ENCODE assay signal across 1 cellular context in genomic region chr3:4984511-4984864, GRCh38.
A peak's percentile ranks its signal among the peaks of the same experiment; 100 is the strongest.
TF ChIP-seq lines count a peak whose summit lies in the region.

No MANE protein-coding gene starts in this region.

TF ChIP-seq in K562, 482 proteins besides CTCF, POLR2A, EP300 and RAD21 (continued from another document):
- no peak for TF ChIP-seq ZNF316 (IDR thresholded peaks at IDR 0.05)
- no peak for TF ChIP-seq ZNF311 (CRISPR knock-in tag; IDR thresholded peaks at IDR 0.05)
- TF ChIP-seq CCNT2 (IDR thresholded peaks at IDR 0.05; ENCODE audit: borderline replicate concordance, extremely low read depth, insufficient read length, low read depth, low read length) = peak; percentile 35
- TF ChIP-seq CHD1 (IDR thresholded peaks at IDR 0.05; ENCODE audit: low read length) = peak; percentile 96
- 0 out of 4 replicates have a peak, but pooled peaks of 1 of the 2 experiments have one; percentile 3 for TF ChIP-seq MAZ (CRISPR knock-in tag; conservative IDR thresholded peaks at IDR 0.05 in 1 of 2, IDR thresholded peaks at IDR 0.05 in 1 of 2)
- TF ChIP-seq SUPT5H (IDR thresholded peaks at IDR 0.05) = 0 out of 2 replicates have a peak, but pooled peaks have one; percentile 12
- TF ChIP-seq SRF (CRISPR knock-in tag; IDR thresholded peaks at IDR 0.05) = no peak
- TF ChIP-seq NFXL1 (CRISPR knock-in tag; IDR thresholded peaks at IDR 0.05) = 0 out of 2 replicates have a peak, but pooled peaks have one; percentile 3
- TF ChIP-seq, protein P1, sequence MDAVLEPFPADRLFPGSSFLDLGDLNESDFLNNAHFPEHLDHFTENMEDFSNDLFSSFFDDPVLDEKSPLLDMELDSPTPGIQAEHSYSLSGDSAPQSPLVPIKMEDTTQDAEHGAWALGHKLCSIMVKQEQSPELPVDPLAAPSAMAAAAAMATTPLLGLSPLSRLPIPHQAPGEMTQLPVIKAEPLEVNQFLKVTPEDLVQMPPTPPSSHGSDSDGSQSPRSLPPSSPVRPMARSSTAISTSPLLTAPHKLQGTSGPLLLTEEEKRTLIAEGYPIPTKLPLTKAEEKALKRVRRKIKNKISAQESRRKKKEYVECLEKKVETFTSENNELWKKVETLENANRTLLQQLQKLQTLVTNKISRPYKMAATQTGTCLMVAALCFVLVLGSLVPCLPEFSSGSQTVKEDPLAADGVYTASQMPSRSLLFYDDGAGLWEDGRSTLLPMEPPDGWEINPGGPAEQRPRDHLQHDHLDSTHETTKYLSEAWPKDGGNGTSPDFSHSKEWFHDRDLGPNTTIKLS (IDR thresholded peaks at IDR 0.05; ENCODE audit: borderline replicate concordance, low read depth) = no peak
- TF ChIP-seq MECOM (CRISPR knock-in tag; IDR thresholded peaks at IDR 0.05) = no peak
- TF ChIP-seq RBFOX2 (IDR thresholded peaks at IDR 0.05; ENCODE audit: low read depth, low read length) = peak; percentile 58
- TF ChIP-seq BCOR (IDR thresholded peaks at IDR 0.05) = no peak
- no peak for TF ChIP-seq ETS2 (tag; IDR thresholded peaks at IDR 0.05; ENCODE audit: borderline replicate concordance, poor library complexity, severe bottlenecking)
- TF ChIP-seq, protein P2, sequence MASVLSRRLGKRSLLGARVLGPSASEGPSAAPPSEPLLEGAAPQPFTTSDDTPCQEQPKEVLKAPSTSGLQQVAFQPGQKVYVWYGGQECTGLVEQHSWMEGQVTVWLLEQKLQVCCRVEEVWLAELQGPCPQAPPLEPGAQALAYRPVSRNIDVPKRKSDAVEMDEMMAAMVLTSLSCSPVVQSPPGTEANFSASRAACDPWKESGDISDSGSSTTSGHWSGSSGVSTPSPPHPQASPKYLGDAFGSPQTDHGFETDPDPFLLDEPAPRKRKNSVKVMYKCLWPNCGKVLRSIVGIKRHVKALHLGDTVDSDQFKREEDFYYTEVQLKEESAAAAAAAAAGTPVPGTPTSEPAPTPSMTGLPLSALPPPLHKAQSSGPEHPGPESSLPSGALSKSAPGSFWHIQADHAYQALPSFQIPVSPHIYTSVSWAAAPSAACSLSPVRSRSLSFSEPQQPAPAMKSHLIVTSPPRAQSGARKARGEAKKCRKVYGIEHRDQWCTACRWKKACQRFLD (CRISPR knock-in tag; IDR thresholded peaks at IDR 0.05) = no peak
- no peak for TF ChIP-seq CEBPZ (IDR thresholded peaks at IDR 0.05; ENCODE audit: borderline replicate concordance, low read depth, low read length)
- peak; percentile 93; the same call in 1 of the 2 replicates for TF ChIP-seq ZNF830 (CRISPR knock-in tag; IDR thresholded peaks at IDR 0.05)
- TF ChIP-seq KLF10 (CRISPR knock-in tag; IDR thresholded peaks at IDR 0.05) = 0 out of 2 replicates have a peak, but pooled peaks have one; percentile 69
- TF ChIP-seq, protein P3, sequence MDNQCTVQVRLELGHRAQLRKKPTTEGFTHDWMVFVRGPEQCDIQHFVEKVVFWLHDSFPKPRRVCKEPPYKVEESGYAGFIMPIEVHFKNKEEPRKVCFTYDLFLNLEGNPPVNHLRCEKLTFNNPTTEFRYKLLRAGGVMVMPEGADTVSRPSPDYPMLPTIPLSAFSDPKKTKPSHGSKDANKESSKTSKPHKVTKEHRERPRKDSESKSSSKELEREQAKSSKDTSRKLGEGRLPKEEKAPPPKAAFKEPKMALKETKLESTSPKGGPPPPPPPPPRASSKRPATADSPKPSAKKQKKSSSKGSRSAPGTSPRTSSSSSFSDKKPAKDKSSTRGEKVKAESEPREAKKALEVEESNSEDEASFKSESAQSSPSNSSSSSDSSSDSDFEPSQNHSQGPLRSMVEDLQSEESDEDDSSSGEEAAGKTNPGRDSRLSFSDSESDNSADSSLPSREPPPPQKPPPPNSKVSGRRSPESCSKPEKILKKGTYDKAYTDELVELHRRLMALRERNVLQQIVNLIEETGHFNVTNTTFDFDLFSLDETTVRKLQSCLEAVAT (IDR thresholded peaks at IDR 0.05) = peak; percentile 65 to 83; a peak in 3 of 4 replicates
- peak; percentile 50 for TF ChIP-seq POLR2B (IDR thresholded peaks at IDR 0.05; ENCODE audit: low read depth, partially characterized antibody)
- 0 out of 2 replicates have a peak, but pooled peaks have one; percentile 13 for TF ChIP-seq HMG20B (CRISPR knock-in tag; IDR thresholded peaks at IDR 0.05)
- TF ChIP-seq ZNF184 (CRISPR knock-in tag; IDR thresholded peaks at IDR 0.05) = no peak
- no peak for TF ChIP-seq SP2 (IDR thresholded peaks at IDR 0.05; ENCODE audit: extremely low read depth, low read depth, low read length, poor library complexity, severe bottlenecking)
- TF ChIP-seq ZNF324 (CRISPR knock-in tag; IDR thresholded peaks at IDR 0.05) = no peak
- no peak for TF ChIP-seq SMARCC2 (IDR thresholded peaks at IDR 0.05; ENCODE audit: low read depth)
- TF ChIP-seq ZNF124 (CRISPR knock-in tag; IDR thresholded peaks at IDR 0.05) = no peak
- 0 out of 2 replicates have a peak, but pooled peaks have one; percentile 5 for TF ChIP-seq NBN (IDR thresholded peaks at IDR 0.05; ENCODE audit: low read depth)
- 0 out of 2 replicates have a peak, but pooled peaks have one; percentile 61 for TF ChIP-seq ZNF518B (CRISPR knock-in tag; IDR thresholded peaks at IDR 0.05)
- no peak for TF ChIP-seq RNF2 (IDR thresholded peaks at IDR 0.05)
- 0 out of 2 replicates have a peak, but pooled peaks have one; percentile 60 for TF ChIP-seq ZNF551 (CRISPR knock-in tag; IDR thresholded peaks at IDR 0.05)
- peak; percentile 34; the same call in 1 of the 2 replicates for TF ChIP-seq POLR2G (IDR thresholded peaks at IDR 0.05; ENCODE audit: low read depth, low read length)
- TF ChIP-seq PYGO2 (tag; IDR thresholded peaks at IDR 0.05) = 0 out of 2 replicates have a peak, but pooled peaks have one; percentile 8
- TF ChIP-seq TBL1XR1 (IDR thresholded peaks at IDR 0.05; ENCODE audit: low read length in 2 of 2) = 0 out of 4 replicates have a peak, but pooled peaks of 1 of the 2 experiments have one; percentile 10
- no peak for TF ChIP-seq ZNF263 (CRISPR knock-in tag; IDR thresholded peaks at IDR 0.05; ENCODE audit: borderline replicate concordance)
- TF ChIP-seq POLR2AphosphoS2 (IDR thresholded peaks at IDR 0.05; ENCODE audit: low read length) = peak; percentile 33; the same call in 1 of the 2 replicates
- no peak for TF ChIP-seq RBM14 (IDR thresholded peaks at IDR 0.05; ENCODE audit: borderline replicate concordance, insufficient read depth, low read depth, low read length)
- no peak for TF ChIP-seq ZNF3 (CRISPR knock-in tag; IDR thresholded peaks at IDR 0.05)
- TF ChIP-seq STAT5A (IDR thresholded peaks at IDR 0.05; ENCODE audit: borderline replicate concordance, low read length) = 0 out of 2 replicates have a peak, but pooled peaks have one; percentile 3
- TF ChIP-seq HNRNPLL (IDR thresholded peaks at IDR 0.05; ENCODE audit: low read depth, low read length, poor library complexity, severe bottlenecking) = no peak
- 0 out of 2 replicates have a peak, but pooled peaks have one; percentile 67 for TF ChIP-seq RHOXF2B (CRISPR knock-in tag; conservative IDR thresholded peaks at IDR 0.05)
- TF ChIP-seq HDAC1 (IDR thresholded peaks at IDR 0.05) = no peak
- no peak for TF ChIP-seq NFATC3 (IDR thresholded peaks at IDR 0.05)
